ENCODE assay signal across 1 cellular context in genomic region chr6:15016813-15017212, GRCh38.
TF ChIP-seq lines count a peak whose summit lies in the region.

No MANE protein-coding gene starts in this region.

TF ChIP-seq in IMR-90, 13 proteins besides CTCF, POLR2A, EP300 and RAD21 (continued from another document):
- TF ChIP-seq MAZ (IDR thresholded peaks at IDR 0.05; ENCODE audit: borderline replicate concordance, low read depth, low read length): no peak
- no peak for TF ChIP-seq RFX5 (IDR thresholded peaks at IDR 0.05; ENCODE audit: low read depth, low read length)
- TF ChIP-seq CEBPB (IDR thresholded peaks at IDR 0.05; ENCODE audit: low read depth, low read length): no peak
- TF ChIP-seq FOS (IDR thresholded peaks at IDR 0.05; ENCODE audit: low read depth, low read length): no peak
- TF ChIP-seq BHLHE40 (IDR thresholded peaks at IDR 0.05; ENCODE audit: low read depth, low read length): no peak
- TF ChIP-seq RCOR1 (IDR thresholded peaks at IDR 0.05; ENCODE audit: insufficient replicate concordance, low read length): no peak
- no peak for TF ChIP-seq NFE2L2 (IDR thresholded peaks at IDR 0.05; ENCODE audit: low read depth, low read length)
TF ChIP-seq in IMR-90: peak in this region for 0.
